In the genomic region with DNA sequence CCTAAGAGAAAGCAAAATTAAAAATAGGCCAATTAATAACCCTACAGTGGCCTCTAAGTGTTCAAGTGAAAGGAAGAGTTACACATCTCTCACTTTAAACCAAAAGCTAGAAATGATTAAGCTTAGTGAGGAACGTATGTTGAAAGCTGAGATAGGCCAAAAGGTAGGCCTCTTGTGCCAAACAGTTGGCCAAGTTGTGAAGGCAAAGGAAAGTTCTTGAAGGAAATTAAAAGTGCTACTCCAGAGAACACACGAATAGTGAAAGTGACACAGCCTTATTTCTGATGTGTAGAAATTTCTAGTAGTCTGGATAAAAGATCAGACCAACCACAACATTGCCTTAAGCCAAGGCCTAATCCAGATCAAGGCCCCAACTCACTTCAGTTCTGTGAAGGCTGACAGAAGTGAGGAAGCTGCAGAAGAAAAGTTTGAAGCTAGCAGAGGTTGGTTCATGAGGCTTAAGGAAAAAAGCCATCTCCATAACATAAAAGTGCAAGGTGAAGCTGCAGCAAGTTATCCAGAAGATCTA, we compare ENCODE assay signal across 13 cellular contexts. TPM values are rescaled to one million over a fixed set of nuclear protein-coding genes. Genes with fewer than 3 reads are reported as not detected.
"Had no signal": no experiment of that assay in that cellular context is flagged by ENCODE, and none has a peak within 500 bp of the region (broad histone marks: within the 10 kb centered on the region; RNA-seq: fewer than 3 reads in every experiment).

No MANE protein-coding gene starts in this region.

RNA-seq across cellular contexts. Expression of a gene that starts 15.7 kb away (rescaled TPM):
- total RNA-seq: activated naive CD8-positive, alpha-beta T cell treated with anti-CD3 and anti-CD28 coated beads, Interleukin-2, amount 10 ng/mL, durations not matched to agents 7 days and 5 days; activated T-cell treated with anti-CD3 and anti-CD28 coated beads, Interleukin-2, amount 50 U/mL, for 4 hours; activated T-helper 1 cell treated with anti-CD3 and anti-CD28 coated beads, Interleukin-12 subunit alpha, Interleukin-12 subunit beta, Interleukin-2, Interleukin-4 antibody, amounts not matched to agents 30 ng/mL and 10 ng/mL and 1 ng/mL, durations not matched to agents 14 hours and 24 hours and 36 hours; ascending aorta; cardiac muscle cell; dermis microvascular lymphatic vessel endothelial cell; endothelial cell of umbilical vein; fibroblast of lung; fibroblast of villous mesenchyme; glomerular endothelial cell; heart right ventricle; T-helper 1 cell treated with Interleukin-12 subunit alpha and Interleukin-12 subunit beta and Interleukin-4 antibody, amounts not matched to agents 30 ng/mL and 1 ng/mL, for 36 hours had no signal
- polyA plus RNA-seq: cardiac muscle cell, endothelial cell of umbilical vein, fibroblast of lung, heart right ventricle, hepatocyte had no signal
